19 cellular contexts compared by ENCODE assay signal in genomic region chrX:40388441-40388840, GRCh38.
"Had no signal": no experiment of that assay in that cellular context is flagged by ENCODE, and none has a peak within 500 bp of the region (broad histone marks: within the 10 kb centered on the region; RNA-seq: fewer than 3 reads in every experiment).

No MANE protein-coding gene starts in this region.

- H3K4me1 Mint-ChIP-seq: activated CD4-positive, alpha-beta T cell treated with anti-CD3 and anti-CD28 coated beads, Interleukin-2, amount 10 ng/mL, durations not matched to agents 24 days and 14 days; brain had no signal

- H3K4me1 ChIP-seq: adrenal gland had no signal

- H3K4me3 Mint-ChIP-seq: activated CD4-positive, alpha-beta T cell treated with anti-CD3 and anti-CD28 coated beads, Interleukin-2, amount 10 ng/mL, durations not matched to agents 24 days and 14 days; activated CD8-positive, alpha-beta T cell treated with anti-CD3 and anti-CD28 coated beads for 36 hours; activated T-cell treated with anti-CD3 and anti-CD28 coated beads, Interleukin-2, amount 50 U/mL, for 72 hours; brain had no signal

- H3K27me3 ChIP-seq: adrenal gland had no signal

- H3K9me3 Mint-ChIP-seq: activated CD4-positive, alpha-beta T cell treated with anti-CD3 and anti-CD28 coated beads, Interleukin-2, amount 10 ng/mL, durations not matched to agents 24 days and 14 days; activated CD8-positive, alpha-beta T cell treated with anti-CD3 and anti-CD28 coated beads for 36 hours; activated naive CD4-positive, alpha-beta T cell treated with anti-CD3 and anti-CD28 coated beads, Interleukin-2, amount 50 U/mL, for 72 hours; activated T-cell treated with anti-CD3 and anti-CD28 coated beads, Interleukin-2, amount 50 U/mL, for 72 hours; activated T-helper 2 cell treated with anti-CD3 and anti-CD28 coated beads, Interferon-gamma antibody, Interleukin-2, Interleukin-4, amounts not matched to agents 10 μg/mL and 5 μg/mL and 100 μg/mL, durations not matched to agents 14 hours and 24 hours and 36 hours had no signal

- H3K36me3 ChIP-seq: adrenal gland had no signal

- ATAC-seq: activated CD8-positive, alpha-beta T cell treated with anti-CD3 and anti-CD28 coated beads for 36 hours; activated naive CD4-positive, alpha-beta T cell treated with anti-CD3 and anti-CD28 coated beads, Interleukin-2, amount 50 U/mL, for 72 hours; activated T-cell treated with anti-CD3 and anti-CD28 coated beads, Interleukin-2, amount 50 U/mL, for 72 hours had no signal

- H3K4me3 ChIP-seq: adrenal gland had no signal

- H3K27ac Mint-ChIP-seq: activated CD4-positive, alpha-beta T cell treated with anti-CD3 and anti-CD28 coated beads, Interleukin-2, amount 10 ng/mL, durations not matched to agents 24 days and 14 days; activated CD8-positive, alpha-beta T cell treated with anti-CD3 and anti-CD28 coated beads for 36 hours; activated naive CD4-positive, alpha-beta T cell treated with anti-CD3 and anti-CD28 coated beads, Interleukin-2, amount 50 U/mL, for 72 hours; activated T-cell treated with anti-CD3 and anti-CD28 coated beads, Interleukin-2, amount 50 U/mL, for 72 hours; activated T-helper 2 cell treated with anti-CD3 and anti-CD28 coated beads, Interferon-gamma antibody, Interleukin-2, Interleukin-4, amounts not matched to agents 10 μg/mL and 5 μg/mL and 100 μg/mL, durations not matched to agents 14 hours and 24 hours and 36 hours; brain had no signal

- H3K9me3 ChIP-seq: adrenal gland had no signal

- H3K27me3 Mint-ChIP-seq: activated CD4-positive, alpha-beta T cell treated with anti-CD3 and anti-CD28 coated beads, Interleukin-2, amount 10 ng/mL, durations not matched to agents 24 days and 14 days; activated CD8-positive, alpha-beta T cell treated with anti-CD3 and anti-CD28 coated beads for 36 hours had no signal

- DNase-seq: activated CD4-positive, alpha-beta T cell treated with anti-CD3 and anti-CD28 coated beads, Interleukin-2, amount 10 ng/mL, durations not matched to agents 24 days and 14 days; activated CD4-positive, alpha-beta T cell treated with anti-CD3 and anti-CD28 coated beads, Interleukin-2, amount 50 U/mL, for 4 hours; activated CD8-positive, alpha-beta T cell treated with anti-CD3 and anti-CD28 coated beads for 36 hours; activated gamma-delta T cell; activated naive CD4-positive, alpha-beta T cell treated with Interleukin-2 at 50 U/mL for 16 hours; activated T-cell treated with anti-CD3 and anti-CD28 coated beads, Interleukin-2, amount 50 U/mL, for 1 hour; activated T-cell treated with anti-CD3 and anti-CD28 coated beads, Interleukin-2, amount 50 U/mL, for 72 hours; adrenal gland; central memory CD4-positive, alpha-beta T cell; KG1; MM.1S; MV-4-11; NCI-H524 treated with DMSO at 0.1 percent for 48 hours; NCI-H748 treated with DMSO at 0.1 percent for 48 hours; Right ventricle myocardium superior; T1000 had no signal

- H3K27ac ChIP-seq: adrenal gland had no signal

- H3K36me3 Mint-ChIP-seq: activated naive CD4-positive, alpha-beta T cell treated with anti-CD3 and anti-CD28 coated beads, Interleukin-2, amount 50 U/mL, for 72 hours; brain had no signal
